ENCODE assay signal across 1 cellular context in genomic region chr11:105642870-105643269, GRCh38.
TF ChIP-seq lines count a peak whose summit lies in the region.

No MANE protein-coding gene starts in this region.

TF ChIP-seq in HCT116, 20 proteins besides CTCF, POLR2A, EP300 and RAD21 (continued from another document):
- TF ChIP-seq SIN3A (IDR thresholded peaks at IDR 0.05; ENCODE audit: low read depth), result no peak
